ENCODE assay signal across 23 cellular contexts in the genomic region with DNA sequence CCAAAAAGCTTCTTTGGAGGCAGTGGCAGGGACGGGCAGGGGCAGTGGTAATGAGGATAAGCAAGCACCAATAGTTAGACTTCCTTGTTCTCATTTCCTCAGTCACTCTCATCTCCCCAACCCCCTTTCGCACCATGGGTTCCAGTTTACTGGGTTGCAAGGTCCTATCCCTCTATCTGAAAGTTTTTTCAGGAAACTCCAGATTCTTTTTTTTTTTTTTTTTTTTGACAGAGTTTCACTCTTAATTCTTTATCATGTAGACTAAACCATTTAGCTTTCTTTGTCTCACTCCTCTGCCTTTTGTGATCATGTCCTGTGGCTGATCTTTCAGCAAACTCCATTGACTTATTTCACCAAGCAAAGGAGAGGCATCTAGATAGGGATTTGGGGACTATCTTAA.
"Had no signal": no experiment of that assay in that cellular context is flagged by ENCODE, and none has a peak within 500 bp of the region (broad histone marks: within the 10 kb centered on the region; RNA-seq: fewer than 3 reads in every experiment).

No MANE protein-coding gene starts in this region.

- H3K36me3 Mint-ChIP-seq: activated CD8-positive, alpha-beta memory T cell treated with anti-CD3 and anti-CD28 coated beads, Interleukin-2, amount 10 ng/mL, durations not matched to agents 7 days and 5 days had no signal

- H3K4me3 Mint-ChIP-seq: activated B cell treated with CpG ODN at 0.5 μM for 24 hours; activated CD4-positive, alpha-beta T cell treated with anti-CD3 and anti-CD28 coated beads, Interleukin-2, amount 10 ng/mL, durations not matched to agents 24 days and 14 days; activated CD8-positive, alpha-beta memory T cell treated with anti-CD3 and anti-CD28 coated beads, Interleukin-2, amount 10 ng/mL, durations not matched to agents 7 days and 5 days; activated naive CD4-positive, alpha-beta T cell treated with anti-CD3 and anti-CD28 coated beads for 36 hours; activated naive CD8-positive, alpha-beta T cell; activated T-cell treated with anti-CD3 and anti-CD28 coated beads, Interleukin-2, amount 50 U/mL, for 24 hours; T-helper 17 cell had no signal

- H3K36me3 ChIP-seq: brain microvascular endothelial cell, cardiac muscle cell had no signal

- H3K4me1 Mint-ChIP-seq: activated B cell treated with CpG ODN at 0.5 μM for 24 hours; activated CD4-positive, alpha-beta T cell treated with anti-CD3 and anti-CD28 coated beads, Interleukin-2, amount 10 ng/mL, durations not matched to agents 24 days and 14 days; activated CD8-positive, alpha-beta memory T cell treated with anti-CD3 and anti-CD28 coated beads, Interleukin-2, amount 10 ng/mL, durations not matched to agents 7 days and 5 days; T-helper 17 cell had no signal

- H3K27me3 ChIP-seq: brain microvascular endothelial cell, cardiac muscle cell had no signal

- H3K27me3 Mint-ChIP-seq: activated B cell treated with CpG ODN at 0.5 μM for 24 hours; activated CD4-positive, alpha-beta T cell treated with anti-CD3 and anti-CD28 coated beads, Interleukin-2, amount 10 ng/mL, durations not matched to agents 24 days and 14 days; activated CD8-positive, alpha-beta memory T cell treated with anti-CD3 and anti-CD28 coated beads, Interleukin-2, amount 10 ng/mL, durations not matched to agents 7 days and 5 days; activated naive CD8-positive, alpha-beta T cell; activated T-cell treated with anti-CD3 and anti-CD28 coated beads, Interleukin-2, amount 50 U/mL, for 24 hours; T-helper 17 cell had no signal

- DNase-seq: activated B cell treated with CpG ODN at 0.5 μM for 24 hours; activated CD4-positive, alpha-beta T cell treated with anti-CD3 and anti-CD28 coated beads for 1 hour; activated CD4-positive, alpha-beta T cell treated with anti-CD3 and anti-CD28 coated beads, Interleukin-2, amount 10 ng/mL, durations not matched to agents 24 days and 14 days; activated CD4-positive, alpha-beta T cell treated with anti-CD3 and anti-CD28 coated beads, Interleukin-2, amount 50 U/mL, for 48 hours; activated CD8-positive, alpha-beta memory T cell treated with anti-CD3 and anti-CD28 coated beads, Interleukin-2, amount 10 ng/mL, durations not matched to agents 7 days and 5 days; activated gamma-delta T cell; activated naive CD4-positive, alpha-beta T cell treated with anti-CD3 and anti-CD28 coated beads for 36 hours; activated T-cell treated with anti-CD3 and anti-CD28 coated beads, Interleukin-2, amount 50 U/mL, for 24 hours; brain microvascular endothelial cell; MM.1S; NCI-H1105 treated with DMSO at 0.1 percent for 48 hours; NCI-H1436 treated with DMSO at 0.1 percent for 48 hours; NCI-H187; NCI-H2081; NCI-H510A treated with DMSO at 0.1 percent for 48 hours; NCI-H69; NK-92 treated with Interleukin-12 subunit alpha and Interleukin-12 subunit beta, amount 100 ng/mL, for 24 hours; PC-9; SHP77 treated with DMSO at 0.1 percent for 48 hours; T-helper 17 cell; T-helper 9 cell had no signal

- ATAC-seq: activated CD8-positive, alpha-beta memory T cell treated with anti-CD3 and anti-CD28 coated beads, Interleukin-2, amount 10 ng/mL, durations not matched to agents 7 days and 5 days; T-helper 17 cell had no signal

- H3K27ac Mint-ChIP-seq: activated B cell treated with CpG ODN at 0.5 μM for 24 hours; activated CD4-positive, alpha-beta T cell treated with anti-CD3 and anti-CD28 coated beads, Interleukin-2, amount 10 ng/mL, durations not matched to agents 24 days and 14 days; activated CD8-positive, alpha-beta memory T cell treated with anti-CD3 and anti-CD28 coated beads, Interleukin-2, amount 10 ng/mL, durations not matched to agents 7 days and 5 days; activated naive CD4-positive, alpha-beta T cell treated with anti-CD3 and anti-CD28 coated beads for 36 hours; activated naive CD8-positive, alpha-beta T cell; activated T-cell treated with anti-CD3 and anti-CD28 coated beads, Interleukin-2, amount 50 U/mL, for 24 hours; T-helper 17 cell had no signal

- H3K4me3 ChIP-seq: cardiac muscle cell, PC-9 had no signal
